ENCODE assay signal across 11 cellular contexts in genomic region chr1:234535763-234536515, GRCh38. TPM values are rescaled to one million over a fixed set of nuclear protein-coding genes. Genes with fewer than 3 reads are reported as not detected.
A peak's percentile ranks its signal among the peaks of the same experiment; 100 is the strongest.
DNase-seq lines count a peak whose midpoint lies in the region; ATAC-seq and TF ChIP-seq lines count a peak whose summit lies in the region.
"Had no signal": no experiment of that assay in that cellular context is flagged by ENCODE, and none has a peak within 500 bp of the region (broad histone marks: within the 10 kb centered on the region; RNA-seq: fewer than 3 reads in every experiment).

No MANE protein-coding gene starts in this region.

- no peak for ATAC-seq in psoas muscle

- H3K27me3 ChIP-seq in BLaER1 (no peaks in the 10 kb centered on the region), psoas muscle (ENCODE audit: insufficient read depth in 3 of 3, low read length in 2 of 3) (no peaks in the 10 kb centered on the region)

- no peaks in the 10 kb centered on the region for H4K20me1 ChIP-seq in BLaER1

- H3K4me1 ChIP-seq in BLaER1: peaks cover 100% of the 10 kb centered on the region
- H3K4me1 ChIP-seq in psoas muscle: peaks cover 94% of the 10 kb centered on the region

- H3K36me3 ChIP-seq in BLaER1 (no peaks in the 10 kb centered on the region), psoas muscle (ENCODE audit: insufficient read depth in 1 of 2, low read depth in 1 of 2) (no peaks in the 10 kb centered on the region)

- intact Hi-C loops in psoas muscle (cut with DNase I): loop anchor here in 1 of 2 donors (5.0 kb wide), 1 partner anchor 541 kb away; no protein-coding TSS in a partner anchor

- peak overlapping the region; percentile 89 for H3K9ac ChIP-seq in BLaER1

- DNase-seq in astrocyte of the spinal cord (ENCODE audit: low read depth, low spot score): peak; percentile 87
- DNase-seq in hepatic stellate cell (ENCODE audit: low spot score): peak; percentile 85
- peak; percentile 55 to 77 for DNase-seq in psoas muscle
- DNase-seq in HEK293T (ENCODE audit: extremely low spot score): no peak
- no peak for DNase-seq in GF-D8 (lab: John Stamatoyannopoulos, UW)
- DNase-seq in stimulated activated CD4-positive, alpha-beta T cell treated with anti-CD3 and anti-CD28 coated beads, Interleukin-4, amount 100 ng/mL, for 4 hours: no peak
- DNase-seq in stimulated activated CD4-positive, alpha-beta T cell treated with anti-CD3 and anti-CD28 coated beads, Interleukin-15, amount 100 ng/mL, for 24 hours: no peak
- DNase-seq: activated naive CD8-positive, alpha-beta T cell treated with anti-CD3 and anti-CD28 coated beads for 36 hours; Calu3; NCI-H1930 had no signal

- in situ Hi-C loops in astrocyte of the spinal cord (cut with HindIII; ENCODE audit: low sequenced_read_pairs): no loop called here

- H3K27ac ChIP-seq in BLaER1: peak overlapping the region; percentile 97
- peak overlapping the region; percentile 98 for H3K27ac ChIP-seq in psoas muscle

- no peaks in the 10 kb centered on the region for H3K9me3 ChIP-seq in BLaER1
- no peaks in the 10 kb centered on the region for H3K9me3 ChIP-seq in psoas muscle

- peak overlapping the region; percentile 96 for H3K4me2 ChIP-seq in BLaER1

- 17 to 22% (median 18%) methylated on average over 14 of the region's 14 CpGs for WGBS in psoas muscle, 3 donors

- CTCF ChIA-PET in HEK293T (lab: Yijun Ruan, JAX): interaction anchor here (0.9 to 1.6 kb wide), 3 partner anchors 8 to 66 kb away, joined by 4 to 5 read pairs (median 4); no protein-coding TSS in a partner anchor

- H3K4me3 ChIP-seq in BLaER1 (peak overlapping the region; percentile 61), astrocyte of the spinal cord (ENCODE audit: low read depth, low read length) (no peak overlapping the region), psoas muscle (peak overlapping the region; percentile 3)

- TF ChIP-seq CTCF in astrocyte of the spinal cord (IDR thresholded peaks at IDR 0.05; ENCODE audit: low read depth, low read length): no peak
- no peak for TF ChIP-seq CTCF in psoas muscle (IDR thresholded peaks at IDR 0.05)

- POLR2A ChIA-PET in HEK293T (lab: Yijun Ruan, JAX): interaction anchor here (0.7 to 1.5 kb wide), 8 partner anchors 9 to 74 kb away, joined by 3 to 6 read pairs (median 3); partner anchors contain the start of gene IRF2BP2

TF ChIP-seq in HEK293T, 16 proteins besides CTCF, POLR2A, EP300 and RAD21:
- no peak for TF ChIP-seq ARNT (IDR thresholded peaks at IDR 0.05)
- TF ChIP-seq PKNOX1 (IDR thresholded peaks at IDR 0.05): no peak
- no peak for TF ChIP-seq SUZ12 (IDR thresholded peaks at IDR 0.05)
- no peak for TF ChIP-seq NFRKB (IDR thresholded peaks at IDR 0.05)
- TF ChIP-seq FOXA1 (IDR thresholded peaks at IDR 0.05): no peak
- no peak for TF ChIP-seq LEF1 (IDR thresholded peaks at IDR 0.05; ENCODE audit: borderline replicate concordance)
- no peak for TF ChIP-seq BHLHE40 (IDR thresholded peaks at IDR 0.05; ENCODE audit: borderline replicate concordance)

RNA-seq across cellular contexts. Expression of gene TARBP1, which starts 57.0 kb away (rescaled TPM):
- 10 to 100 TPM in 1 of 4 donors, 1 to 10 TPM in 3; 5.8 to 10.5 (median 9.0) TPM for total RNA-seq in psoas muscle
- 10 to 100 TPM in 1 of 3 donors, 1 to 10 TPM in 2; 5.8 to 10.4 (median 6.6) TPM for polyA plus RNA-seq in psoas muscle

Comparison
In these comparisons a context has a peak if more than half of its experiments do, and no peak if none do; other contexts are left out.
1. DNase-seq: peak in astrocyte of the spinal cord (single experiment), hepatic stellate cell (single experiment) and psoas muscle (2 of 2); none in HEK293T (single experiment), GF-D8 (single experiment), stimulated activated CD4-positive, alpha-beta T cell treated with anti-CD3 and anti-CD28 coated beads, Interleukin-4, amount 100 ng/mL, for 4 hours (0 of 2) and stimulated activated CD4-positive, alpha-beta T cell treated with anti-CD3 and anti-CD28 coated beads, Interleukin-15, amount 100 ng/mL, for 24 hours (single experiment).